Comparison of ENCODE assay signal across 20 cellular contexts in genomic region chrX:71885099-71885498, GRCh38. TPM values are rescaled to one million over a fixed set of nuclear protein-coding genes. Genes with fewer than 3 reads are reported as not detected.
A peak's percentile ranks its signal among the peaks of the same experiment; 100 is the strongest.
DNase-seq lines count a peak whose midpoint lies in the region; ATAC-seq, FAIRE-seq and TF ChIP-seq lines count a peak whose summit lies in the region.
"Had no signal": no experiment of that assay in that cellular context is flagged by ENCODE, and none has a peak within 500 bp of the region (broad histone marks: within the 10 kb centered on the region; RNA-seq: fewer than 3 reads in every experiment).

No MANE protein-coding gene starts in this region.

- no peak for TF ChIP-seq POLR2A in uterus (IDR thresholded peaks at IDR 0.05)

- H3K27me3 ChIP-seq in uterus: no peaks in the 10 kb centered on the region

- H3K9me3 ChIP-seq in HEK293 (ENCODE audit: control insufficient read depth, insufficient read depth, low read depth, low read length) (no peaks in the 10 kb centered on the region; the same call in 1 of the 2 replicates), kidney (ENCODE audit: control insufficient read depth in 1 of 2, low read length in 2 of 2) (no peaks in the 10 kb centered on the region), uterus (no peaks in the 10 kb centered on the region)
- H3K9me3 ChIP-seq: A549, Caco-2 had no signal

- no peaks in the 10 kb centered on the region for H3K36me3 ChIP-seq in HEK293 (ENCODE audit: control insufficient read depth in 2 of 2, insufficient read depth in 1 of 2, low read length in 2 of 2)
- H3K36me3 ChIP-seq in kidney (ENCODE audit: control insufficient read depth in 1 of 2, insufficient read depth in 2 of 2, low read length in 2 of 2): no peaks in the 10 kb centered on the region
- H3K36me3 ChIP-seq in uterus: no peaks in the 10 kb centered on the region
- H3K36me3 ChIP-seq: BLaER1 treated with 17β-estradiol and CSF1 and Interleukin-3, amounts not matched to agents 10 nM and 100 nM had no signal

- H3K27ac ChIP-seq in HEK293 (ENCODE audit: extremely low read depth, low read depth, low read length) (no peak overlapping the region), kidney (ENCODE audit: low read depth in 2 of 2, low read length in 2 of 2) (no peak overlapping the region), uterus (no peak overlapping the region)
- H3K27ac ChIP-seq: A549; BLaER1 treated with 17β-estradiol and CSF1 and Interleukin-3, amounts not matched to agents 10 nM and 100 nM; C4-2B had no signal

- ATAC-seq in HG02763 (IDR thresholded peaks at IDR 0.05; ENCODE audit: unreplicated experiment): no peak
- ATAC-seq: A549; CD8-positive, alpha-beta T cell had no signal

- TF ChIP-seq CTCF in HEK293 (tag by site-specific recombination; IDR thresholded peaks at IDR 0.05): no peak
- TF ChIP-seq CTCF in kidney (IDR thresholded peaks at IDR 0.05; ENCODE audit: borderline replicate concordance, extremely low read depth, insufficient read depth): no peak
- no peak for TF ChIP-seq CTCF in uterus (IDR thresholded peaks at IDR 0.05)

- DNase-seq in kidney (no peak), cerebellar nuclear complex (lab: John Stamatoyannopoulos, UW) (no peak), uterus (no peak)
- DNase-seq: 8988T; AML-193; Caco-2; Calu3; CD4-positive, alpha-beta T cell; CD8-positive, alpha-beta T cell; DMS79 treated with DMSO at 0.1 percent for 48 hours; GF-D8 had no signal

- no peak overlapping the region for H3K9ac ChIP-seq in kidney (ENCODE audit: low read length in 2 of 2)
- H3K9ac ChIP-seq: BLaER1 treated with 17β-estradiol and CSF1 and Interleukin-3, amounts not matched to agents 10 nM and 100 nM had no signal

- POLR2A ChIA-PET in HEK293 (lab: Yijun Ruan, JAX): no interaction called here

- intact Hi-C loops in kidney (cut with DNase I) (no loop called here), uterus (cut with DNase I; ENCODE audit: low total_unique reads) (no loop called here)

- H3K4me3 ChIP-seq in HEK293 (ENCODE audit: low read depth, low read length) (no peak overlapping the region), kidney (ENCODE audit: low read length in 2 of 2) (no peak overlapping the region), uterus (no peak overlapping the region)
- H3K4me3 ChIP-seq: A549; BLaER1 treated with 17β-estradiol and CSF1 and Interleukin-3, amounts not matched to agents 10 nM and 100 nM had no signal

- no peaks in the 10 kb centered on the region for H3K4me1 ChIP-seq in HEK293 (ENCODE audit: control insufficient read depth, insufficient read depth, low read length)
- H3K4me1 ChIP-seq in kidney (ENCODE audit: control insufficient read depth in 1 of 2, insufficient read depth in 1 of 2, low read depth in 1 of 2, low read length in 2 of 2): no peaks in the 10 kb centered on the region
- H3K4me1 ChIP-seq in uterus: no peaks in the 10 kb centered on the region
- H3K4me1 ChIP-seq: A549; BLaER1 treated with 17β-estradiol and CSF1 and Interleukin-3, amounts not matched to agents 10 nM and 100 nM; Caco-2 had no signal

- FAIRE-seq in kidney (lab: Jason Lieb, UNC): peak; percentile 96
- FAIRE-seq: A549, D721Med, G401.6, GM12891, GM19239 had no signal

- CTCF ChIA-PET in HEK293 (lab: Yijun Ruan, JAX): no interaction called here

TF ChIP-seq in HEK293, 187 proteins besides CTCF, POLR2A, EP300 and RAD21:
- TF ChIP-seq SCRT1 (tag by site-specific recombination; IDR thresholded peaks at IDR 0.05; ENCODE audit: borderline replicate concordance) (peak; percentile 57; the same call in 1 of the 2 replicates), SCRT2 (tag by site-specific recombination; IDR thresholded peaks at IDR 0.05) (peak; percentile 71), ZNF585B (tag by site-specific recombination; IDR thresholded peaks at IDR 0.05) (no peak)

RNA-seq across cellular contexts. Expression of gene NHSL2, which starts 25.5 kb away (rescaled TPM):
- total RNA-seq in kidney (10.8 TPM), uterus (10 to 100 TPM in 1 of 4 donors, 1 to 10 TPM in 3; 7.6 to 30.8 (median 9.1) TPM)
- polyA plus RNA-seq in kidney (ENCODE audit: insufficient read depth, low read depth, low replicate concordance): 1.3 TPM
